In the genomic region with DNA sequence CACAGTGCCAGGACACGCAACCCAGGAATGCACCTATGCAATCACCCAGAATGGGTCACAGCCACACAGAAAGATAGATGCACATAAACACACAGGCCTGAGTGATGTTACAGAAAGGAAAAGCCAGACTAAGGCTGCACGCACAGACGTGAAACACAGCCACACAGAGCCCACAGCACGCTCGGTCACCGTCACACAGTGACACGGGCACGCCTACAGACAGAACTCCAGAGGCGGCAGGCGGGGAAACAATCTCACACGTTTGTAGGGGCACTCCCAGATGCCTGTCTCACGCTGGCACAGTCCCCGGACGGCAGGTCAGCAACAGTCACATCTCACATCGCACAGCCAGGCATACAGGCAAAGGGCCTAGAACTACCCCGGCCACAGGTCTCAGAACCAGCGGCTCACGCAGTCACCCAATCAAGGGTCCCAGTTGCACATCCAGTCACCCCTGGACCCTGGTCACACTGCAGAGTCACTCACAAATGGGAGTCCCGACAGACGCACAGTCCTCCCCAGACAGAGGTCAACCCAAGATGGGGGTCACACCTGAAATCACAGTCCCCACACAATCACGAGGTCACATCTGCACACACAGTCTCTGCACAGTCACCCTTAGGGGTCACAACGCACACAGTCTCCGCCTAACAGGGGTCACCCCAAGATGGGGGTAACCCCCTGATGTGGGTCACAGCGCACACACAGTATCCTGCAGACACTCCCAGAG, we compare ENCODE assay signal across 8 cellular contexts. TPM values are rescaled to one million over a fixed set of nuclear protein-coding genes. Genes with fewer than 3 reads are reported as not detected.
A peak's percentile ranks its signal among the peaks of the same experiment; 100 is the strongest.
DNase-seq lines count a peak whose midpoint lies in the region; ATAC-seq and TF ChIP-seq lines count a peak whose summit lies in the region.

No MANE protein-coding gene starts in this region.

- H3K27me3 Mint-ChIP-seq in CD4-positive, CD25-positive, alpha-beta regulatory T cell, result peaks cover 9% of the 10 kb centered on the region

- H3K27ac ChIP-seq in CD4-positive, CD25-positive, alpha-beta regulatory T cell (ENCODE audit: insufficient read depth, low read length, poor library complexity, severe bottlenecking), result peak overlapping the region; percentile 67
- H3K27ac ChIP-seq in HUES6 (ENCODE audit: low read depth, low read length), result peak overlapping the region; percentile 5; the same call in 1 of the 2 replicates
- H3K27ac ChIP-seq in coronary artery, result peak overlapping the region; percentile 94 to 99

- H3K4me3 Mint-ChIP-seq in CD4-positive, CD25-positive, alpha-beta regulatory T cell, result peak overlapping the region; percentile 95 to 99 (median 97)

- H3K4me1 Mint-ChIP-seq in CD4-positive, CD25-positive, alpha-beta regulatory T cell, result peaks cover 29 to 50% (median 41%) of the 10 kb centered on the region in 4 donors

- peaks cover 6% of the 10 kb centered on the region for H3K36me3 Mint-ChIP-seq in CD4-positive, CD25-positive, alpha-beta regulatory T cell

- H3K4me3 ChIP-seq in CD4-positive, CD25-positive, alpha-beta regulatory T cell (ENCODE audit: low read depth, low read length), result peak overlapping the region; percentile 87
- H3K4me3 ChIP-seq in HUES6 (ENCODE audit: low read depth, low read length), result peak overlapping the region; percentile 79
- H3K4me3 ChIP-seq in coronary artery, result peak overlapping the region; percentile 98

- H3K36me3 ChIP-seq in CD4-positive, CD25-positive, alpha-beta regulatory T cell (ENCODE audit: control insufficient read depth, insufficient read depth, low read length), result peaks cover 8% of the 10 kb centered on the region
- H3K36me3 ChIP-seq in HUES6 (ENCODE audit: control insufficient read depth, insufficient read depth, low read length), result peaks cover 15% of the 10 kb centered on the region

- peaks cover 28% of the 10 kb centered on the region for H3K4me1 ChIP-seq in CD4-positive, CD25-positive, alpha-beta regulatory T cell (ENCODE audit: control insufficient read depth, insufficient read depth, low read length, poor library complexity, severe bottlenecking)
- peaks cover 32% of the 10 kb centered on the region for H3K4me1 ChIP-seq in HUES6 (ENCODE audit: control insufficient read depth, insufficient read depth, low read length)

- H3K27me3 ChIP-seq in CD4-positive, CD25-positive, alpha-beta regulatory T cell (ENCODE audit: control insufficient read depth, insufficient read depth, low read length), result no peaks in the 10 kb centered on the region
- no peaks in the 10 kb centered on the region for H3K27me3 ChIP-seq in HUES6 (ENCODE audit: control insufficient read depth, insufficient read depth, low read length)

- H3K9me3 ChIP-seq in CD4-positive, CD25-positive, alpha-beta regulatory T cell (ENCODE audit: control insufficient read depth in 2 of 2, low read length in 2 of 2), result no peaks in the 10 kb centered on the region
- H3K9me3 ChIP-seq in HUES6 (ENCODE audit: control insufficient read depth, insufficient read depth, low read depth, low read length), result peaks cover 3% of the 10 kb centered on the region

- peaks cover 0 to 3% (median 0%) of the 10 kb centered on the region in 7 donors for H3K9me3 Mint-ChIP-seq in CD4-positive, CD25-positive, alpha-beta regulatory T cell

- H3K27ac Mint-ChIP-seq in CD4-positive, CD25-positive, alpha-beta regulatory T cell, result peak overlapping the region; percentile 93 to 97 (median 96)

- peak overlapping the region; percentile 86 for H3K9ac ChIP-seq in HUES6 (ENCODE audit: low read length)

- peak; percentile 44 to 49 for ATAC-seq in CD4-positive, CD25-positive, alpha-beta regulatory T cell (ENCODE audit: low read depth in 2 of 2)
- peak; percentile 16 for ATAC-seq in GM21423 (IDR thresholded peaks at IDR 0.05; ENCODE audit: unreplicated experiment)

- TF ChIP-seq CTCF in coronary artery (IDR thresholded peaks at IDR 0.05), result no peak

- DNase-seq in CD4-positive, CD25-positive, alpha-beta regulatory T cell, result peak; percentile 39 to 69 (median 42)
- peak; percentile 72 for DNase-seq in activated CD4-positive, alpha-beta T cell treated with anti-CD3 and anti-CD28 coated beads for 48 hours
- peak; percentile 88 for DNase-seq in coronary artery (ENCODE audit: low spot score)
- DNase-seq in medulla oblongata (ENCODE audit: extremely low spot score), result peak; percentile 48
- DNase-seq in stimulated activated CD8-positive, alpha-beta memory T cell treated with anti-CD3 and anti-CD28 coated beads, Interleukin-12 subunit alpha, Interleukin-12 subunit beta, amount 100 ng/mL, for 4 hours (ENCODE audit: low read depth), result peak; percentile 58
- no peak for DNase-seq in NCI-H510A treated with DMSO at 0.1 percent for 48 hours (lab: John Stamatoyannopoulos, UW)

RNA-seq across cellular contexts. Expression of gene SSH1, which starts 0.8 kb away (rescaled TPM):
- 32.5 TPM for total RNA-seq in CD4-positive, CD25-positive, alpha-beta regulatory T cell
- polyA plus RNA-seq in CD4-positive, CD25-positive, alpha-beta regulatory T cell, result 1 to 10 TPM; 5.7 to 8.2 (median 6.9) TPM

RNA-seq across cellular contexts. Expression of gene DAO, which starts 23.3 kb away (rescaled TPM):
- not detected for total RNA-seq in CD4-positive, CD25-positive, alpha-beta regulatory T cell
- polyA plus RNA-seq in CD4-positive, CD25-positive, alpha-beta regulatory T cell, result not detected

Comparison
In these comparisons a context has a peak if more than half of its experiments do, and no peak if none do; other contexts are left out.
1. H3K27ac ChIP-seq: peak in every context shown above with its lines; median percentile 96 in coronary artery; 67 in CD4-positive, CD25-positive, alpha-beta regulatory T cell; 5 in HUES6.